15 cellular contexts compared by ENCODE assay signal in genomic region chr4:155908187-155909139, GRCh38.
DNase-seq lines count a peak whose midpoint lies in the region; ATAC-seq and TF ChIP-seq lines count a peak whose summit lies in the region.
"Had no signal": no experiment of that assay in that cellular context is flagged by ENCODE, and none has a peak within 500 bp of the region (broad histone marks: within the 10 kb centered on the region; RNA-seq: fewer than 3 reads in every experiment).

No MANE protein-coding gene starts in this region.

- peak; percentile 61 for ATAC-seq in GM18907 (IDR thresholded peaks at IDR 0.05; ENCODE audit: unreplicated experiment)
- ATAC-seq in GM21528 (IDR thresholded peaks at IDR 0.05; ENCODE audit: low FRiP score, unreplicated experiment) = peak; percentile 72
- ATAC-seq in HG03095 (IDR thresholded peaks at IDR 0.05; ENCODE audit: unreplicated experiment) = peak; percentile 68
- ATAC-seq: left lung, PC-3 had no signal

- TF ChIP-seq CTCF in choroid plexus epithelial cell (conservative IDR thresholded peaks at IDR 0.05; ENCODE audit: low read depth, low read length) = no peak

- H3K4me3 ChIP-seq in choroid plexus epithelial cell (ENCODE audit: low read depth, low read length) = no peak overlapping the region
- H3K4me3 ChIP-seq: coronary artery, left lung, upper lobe of left lung had no signal

- DNase-seq in choroid plexus epithelial cell (ENCODE audit: low read depth) (peak; percentile 50), KG1 (lab: John Stamatoyannopoulos, UW) (no peak), T-helper 9 cell (no peak)
- no peak for DNase-seq in activated effector memory CD4-positive, alpha-beta T cell treated with Interleukin-2 at 50 U/mL for 16 hours
- DNase-seq in stimulated activated CD4-positive, alpha-beta T cell treated with anti-CD3 and anti-CD28 coated beads, Interleukin-2, amount 100 ng/mL, for 24 hours = no peak
- DNase-seq: activated CD4-positive, alpha-beta T cell treated with anti-CD3 and anti-CD28 coated beads for 1 hour; head of caudate nucleus; left lung; PC-3; stimulated activated CD4-positive, alpha-beta T cell treated with anti-CD3 and anti-CD28 coated beads, Interleukin-1b, Interleukin-23, amount 100 ng/mL, for 48 hours; upper lobe of left lung had no signal
